Comparison of ENCODE assay signal across 15 cellular contexts in genomic region chr2:230267059-230267458, GRCh38. TPM values are rescaled to one million over a fixed set of nuclear protein-coding genes. Genes with fewer than 3 reads are reported as not detected.
DNase-seq lines count a peak whose midpoint lies in the region; ATAC-seq, FAIRE-seq and TF ChIP-seq lines count a peak whose summit lies in the region.
"Had no signal": no experiment of that assay in that cellular context is flagged by ENCODE, and none has a peak within 500 bp of the region (broad histone marks: within the 10 kb centered on the region; RNA-seq: fewer than 3 reads in every experiment).

No MANE protein-coding gene starts in this region.

- peak; percentile 51 for FAIRE-seq in GM12892 (lab: Jason Lieb, UNC)
- FAIRE-seq in RCC 7860 (lab: Jason Lieb, UNC) = no peak

- no peak overlapping the region for H3K27ac ChIP-seq in left ventricle myocardium inferior (replicated peaks)
- H3K27ac ChIP-seq: left lung had no signal

- intact Hi-C loops in left ventricle myocardium inferior (cut with micrococcal nuclease) = no loop called here

- H3K4me1 ChIP-seq in left ventricle myocardium inferior = peaks cover 6% of the 10 kb centered on the region
- H3K4me1 ChIP-seq: left lung had no signal

- ATAC-seq in GM18909 (IDR thresholded peaks at IDR 0.05; ENCODE audit: poor library complexity, unreplicated experiment) (peak; percentile 30), GM21786 (IDR thresholded peaks at IDR 0.05; ENCODE audit: unreplicated experiment) (peak; percentile 5), HG03378 (IDR thresholded peaks at IDR 0.05; ENCODE audit: unreplicated experiment) (peak; percentile 1)
- ATAC-seq: left lung; naive thymus-derived CD4-positive, alpha-beta T cell had no signal

- DNase-seq in GM12892 (ENCODE audit: insufficient read length) (no peak), left ventricle myocardium inferior (no peak), RCC 7860 (ENCODE audit: low spot score) (no peak), SK-N-DZ (ENCODE audit: low spot score) (no peak), COLO829 (ENCODE audit: low spot score) (no peak)
- DNase-seq: activated CD4-positive, alpha-beta T cell treated with anti-CD3 and anti-CD28 coated beads for 1 hour; DMS 273 treated with DMSO at 0.1 percent for 48 hours; left lung; naive thymus-derived CD4-positive, alpha-beta T cell; NCI-H187; NCI-H69 had no signal

- peaks cover 6% of the 10 kb centered on the region for H3K9me3 ChIP-seq in left ventricle myocardium inferior (replicated peaks)
- H3K9me3 ChIP-seq: tibial nerve had no signal

- H3K27me3 ChIP-seq in left ventricle myocardium inferior (ENCODE audit: low read depth) = no peaks in the 10 kb centered on the region
- H3K27me3 ChIP-seq: left lung, tibial nerve had no signal

- no peaks in the 10 kb centered on the region for H3K36me3 ChIP-seq in left ventricle myocardium inferior
- H3K36me3 ChIP-seq: left lung, tibial nerve had no signal

- H3K4me3 ChIP-seq in left ventricle myocardium inferior = no peak overlapping the region
- H3K4me3 ChIP-seq: left lung, tibial nerve had no signal

- TF ChIP-seq CTCF in left ventricle myocardium inferior (IDR thresholded peaks at IDR 0.05; ENCODE audit: borderline replicate concordance) = no peak

- TF ChIP-seq POLR2A in GM12892 (IDR thresholded peaks at IDR 0.05; ENCODE audit: low read depth, low read length) = no peak

RNA-seq across cellular contexts. Expression of gene SP140, which starts 41.5 kb away (rescaled TPM):
- 76.4 TPM for polyA plus RNA-seq in GM12892 (2012; ENCODE audit: missing spikeins)
- 1.3 TPM for total RNA-seq in left ventricle myocardium inferior
- not detected in 2 replicates for polyA plus RNA-seq in SK-N-DZ (2014; cell fraction: cytosol; rRNA removed)
- not detected in 2 replicates for polyA plus RNA-seq in SK-N-DZ (2014; cell fraction: nucleus; rRNA removed)

RNA-seq across cellular contexts. Expression of gene SP110, which starts 47.3 kb away (rescaled TPM):
- polyA plus RNA-seq in GM12892 (2012; ENCODE audit: missing spikeins) = 72.4 TPM
- total RNA-seq in left ventricle myocardium inferior = 10.5 TPM
- polyA plus RNA-seq in SK-N-DZ (2014; cell fraction: cytosol; rRNA removed) = not detected in 2 replicates
- not detected in 2 replicates for polyA plus RNA-seq in SK-N-DZ (2014; cell fraction: nucleus; rRNA removed)

RNA-seq across cellular contexts. Expression of gene SP140L, which starts 59.9 kb away (rescaled TPM):
- 20.2 TPM for polyA plus RNA-seq in GM12892 (2012; ENCODE audit: missing spikeins)
- total RNA-seq in left ventricle myocardium inferior = 4.3 TPM
- polyA plus RNA-seq in SK-N-DZ (2014; cell fraction: cytosol; rRNA removed) = not detected in 2 replicates
- polyA plus RNA-seq in SK-N-DZ (2014; cell fraction: nucleus; rRNA removed) = not detected in 2 replicates
